Comparison of ENCODE assay signal across 11 cellular contexts in the genomic region with DNA sequence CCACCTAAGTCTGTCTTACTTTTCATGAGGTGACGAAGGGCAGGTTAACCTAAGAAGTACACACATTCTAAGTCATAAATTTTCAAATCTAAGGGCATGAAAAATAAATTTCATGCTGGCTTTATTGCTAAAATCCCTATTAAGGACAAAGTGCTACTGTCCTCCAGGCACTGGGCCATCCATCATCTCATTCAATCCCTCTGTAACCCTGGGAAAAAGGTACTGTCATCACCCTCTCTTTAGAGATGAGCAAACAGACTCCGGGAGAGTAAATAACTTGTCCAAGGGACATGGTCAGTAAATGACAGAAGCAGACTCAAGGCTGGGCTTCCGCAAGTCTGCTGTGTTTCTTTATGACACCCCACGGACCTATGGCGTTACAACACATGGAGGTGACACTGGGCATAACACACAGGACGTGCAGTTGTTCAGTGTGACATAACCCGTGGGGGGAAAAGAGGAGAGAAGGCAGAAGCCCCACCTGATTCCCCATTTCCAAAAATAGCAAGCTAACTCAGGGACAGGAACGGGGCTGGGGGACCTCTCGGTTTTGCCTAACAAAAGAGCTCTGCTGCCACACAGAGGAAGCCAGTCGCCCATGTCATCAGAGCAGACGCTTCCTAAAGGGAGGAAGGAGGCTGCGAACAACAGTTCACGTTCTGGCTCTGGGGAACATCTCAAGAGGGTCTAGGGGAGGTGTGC. TPM values are rescaled to one million over a fixed set of nuclear protein-coding genes. Genes with fewer than 3 reads are reported as not detected.
DNase-seq lines count a peak whose midpoint lies in the region; ATAC-seq and TF ChIP-seq lines count a peak whose summit lies in the region.
"Had no signal": no experiment of that assay in that cellular context is flagged by ENCODE, and none has a peak within 500 bp of the region (broad histone marks: within the 10 kb centered on the region; RNA-seq: fewer than 3 reads in every experiment).

No MANE protein-coding gene starts in this region.

- TF ChIP-seq CTCF in breast epithelium (IDR thresholded peaks at IDR 0.05) (no peak), mammary epithelial cell (conservative IDR thresholded peaks at IDR 0.05 in 1 of 2, IDR thresholded peaks at IDR 0.05 in 1 of 2; ENCODE audit: extremely low read depth in 1 of 2, insufficient read depth in 1 of 2, low read depth in 1 of 2, low read length in 2 of 2) (no peak), body of pancreas (IDR thresholded peaks at IDR 0.05) (peak in 5 of 7 experiments; percentile 18 to 48 (median 38)), upper lobe of right lung (IDR thresholded peaks at IDR 0.05) (no peak)

- H3K4me2 ChIP-seq in mammary epithelial cell (ENCODE audit: insufficient read depth, low read depth, low read length), result no peak overlapping the region

- intact Hi-C loops in breast epithelium (cut with DNase I; ENCODE audit: low total_unique reads) (no loop called here), mammary epithelial cell (cut with micrococcal nuclease) (no loop called here), body of pancreas (cut with DNase I) (no loop called here), upper lobe of right lung (cut with DNase I) (no loop called here)

- TF ChIP-seq POLR2A in breast epithelium (IDR thresholded peaks at IDR 0.05) (no peak), body of pancreas (IDR thresholded peaks at IDR 0.05) (no peak)

- H3K4me3 ChIP-seq in breast epithelium (peak overlapping the region in 1 of 3 donors; percentile 37), mammary epithelial cell (replicated peaks in 1 of 3; ENCODE audit: insufficient read depth in 1 of 3, low read depth in 2 of 3, low read length in 3 of 3) (no peak overlapping the region), body of pancreas (no peak overlapping the region), upper lobe of right lung (no peak overlapping the region)
- H3K4me3 ChIP-seq in effector memory CD4-positive, alpha-beta T cell (ENCODE audit: insufficient read depth, low read depth, low read length, poor library complexity, severe bottlenecking), result no peak overlapping the region
- H3K4me3 ChIP-seq: skin epidermis, uterus had no signal

- H3K27ac ChIP-seq in breast epithelium (peak overlapping the region; percentile 22 to 42), mammary epithelial cell (ENCODE audit: insufficient read depth, low read depth, low read length) (no peak overlapping the region), body of pancreas (peak overlapping the region; percentile 47 to 67 (median 56)), upper lobe of right lung (no peak overlapping the region)
- no peak overlapping the region for H3K27ac ChIP-seq in effector memory CD4-positive, alpha-beta T cell (ENCODE audit: insufficient read depth, low read length, poor library complexity, severe bottlenecking)
- H3K27ac ChIP-seq: skin epidermis, uterus had no signal

- no peaks in the 10 kb centered on the region for H4K20me1 ChIP-seq in mammary epithelial cell (ENCODE audit: insufficient read depth, low read length)

- H3K9ac ChIP-seq in mammary epithelial cell (ENCODE audit: insufficient read depth, low read length), result no peak overlapping the region

- no peaks in the 10 kb centered on the region for H3K36me3 ChIP-seq in breast epithelium
- H3K36me3 ChIP-seq in mammary epithelial cell (ENCODE audit: insufficient read depth, low read length), result peaks cover 49% of the 10 kb centered on the region
- H3K36me3 ChIP-seq in body of pancreas (replicated peaks in 1 of 2; ENCODE audit: insufficient read depth in 1 of 2, low read depth in 2 of 2), result peaks cover 17 to 47% of the 10 kb centered on the region in 2 donors
- H3K36me3 ChIP-seq in upper lobe of right lung, result peaks cover 97% of the 10 kb centered on the region
- peaks cover 93% of the 10 kb centered on the region for H3K36me3 ChIP-seq in effector memory CD4-positive, alpha-beta T cell (ENCODE audit: control insufficient read depth, insufficient read depth, low read length)
- H3K36me3 ChIP-seq: uterus had no signal

- 61% methylated on average over 13 of the region's 13 CpGs for WGBS in mammary epithelial cell (ENCODE audit: low coverage, missing lambda C conversion rate)
- 29 to 31% methylated on average over 13 of the region's 13 CpGs for WGBS in body of pancreas, 2 donors

- H3K9me3 ChIP-seq in breast epithelium (no peaks in the 10 kb centered on the region), mammary epithelial cell (replicated peaks; ENCODE audit: insufficient read depth, low read length) (no peaks in the 10 kb centered on the region), body of pancreas (no peaks in the 10 kb centered on the region), upper lobe of right lung (no peaks in the 10 kb centered on the region)
- H3K9me3 ChIP-seq in effector memory CD4-positive, alpha-beta T cell (ENCODE audit: control insufficient read depth, low read length), result no peaks in the 10 kb centered on the region
- H3K9me3 ChIP-seq: uterus had no signal

- DNase-seq in breast epithelium (ENCODE audit: low spot score in 2 of 2) (peak in 1 of 2 donors; percentile 25), mammary epithelial cell (no peak), NCI-H1930 (lab: John Stamatoyannopoulos, UW) (peak; percentile 25 to 51), body of pancreas (peak in 3 of 4 donors; percentile 43 to 63 (median 52)), upper lobe of right lung (peak; percentile 12), NCI-H524 (lab: John Stamatoyannopoulos, UW) (no peak)
- no peak for DNase-seq in activated naive CD4-positive, alpha-beta T cell treated with Interleukin-2 at 50 U/mL for 16 hours
- no peak for DNase-seq in effector memory CD4-positive, alpha-beta T cell
- DNase-seq: EL, uterus had no signal

- ATAC-seq in body of pancreas, result no peak
- ATAC-seq in upper lobe of right lung, result no peak

- H3K27me3 ChIP-seq in breast epithelium (no peaks in the 10 kb centered on the region), mammary epithelial cell (ENCODE audit: insufficient read depth, low read length) (no peaks in the 10 kb centered on the region), body of pancreas (no peaks in the 10 kb centered on the region), upper lobe of right lung (no peaks in the 10 kb centered on the region)
- H3K27me3 ChIP-seq in effector memory CD4-positive, alpha-beta T cell (replicated peaks; ENCODE audit: control insufficient read depth, insufficient read depth, low read length, poor library complexity, severe bottlenecking), result no peaks in the 10 kb centered on the region
- H3K27me3 ChIP-seq: uterus had no signal

- no peak overlapping the region for H2AFZ ChIP-seq in mammary epithelial cell (ENCODE audit: low read depth, low read length)

- in situ Hi-C loops in mammary epithelial cell (cut with MboI; ENCODE audit: low sequenced_read_pairs in 2 of 2), result no loop called here

- CTCF ChIA-PET in mammary epithelial cell (lab: Charles Lee; ENCODE audit: low non-redundant PET), result no interaction called here

- H3K79me2 ChIP-seq in mammary epithelial cell (ENCODE audit: insufficient read depth, low read length), result no peaks in the 10 kb centered on the region

- dilution Hi-C loops in mammary epithelial cell (cut with HindIII; ENCODE audit: low sequenced_read_pairs), result loop anchor here (5.0 kb wide), 1 partner anchor 60 kb away; no protein-coding TSS in a partner anchor

- H3K4me1 ChIP-seq in breast epithelium, result no peaks in the 10 kb centered on the region
- H3K4me1 ChIP-seq in mammary epithelial cell (ENCODE audit: insufficient read depth, low read length), result no peaks in the 10 kb centered on the region
- peaks cover 29% of the 10 kb centered on the region for H3K4me1 ChIP-seq in body of pancreas
- H3K4me1 ChIP-seq in upper lobe of right lung, result no peaks in the 10 kb centered on the region
- H3K4me1 ChIP-seq in effector memory CD4-positive, alpha-beta T cell (ENCODE audit: control insufficient read depth, insufficient read depth, low read length, poor library complexity, severe bottlenecking), result no peaks in the 10 kb centered on the region
- H3K4me1 ChIP-seq: uterus had no signal

- no TSS peak for BruUV-seq in mammary epithelial cell (replicated peaks; lab: Mats Ljungman, UMichigan)

RNA-seq across cellular contexts. Expression of gene SRM, which starts 12.5 kb away (rescaled TPM):
- total RNA-seq in breast epithelium (10 to 100 TPM; 33.5 to 71.4 (median 39.7) TPM), mammary epithelial cell (100 to 1,000 TPM in 1 of 2 donors, 10 to 100 TPM in 1; 32.3 to 187 TPM), body of pancreas (100 to 1,000 TPM in 1 of 2 donors, 10 to 100 TPM in 1; 50.3 to 159 TPM), upper lobe of right lung (46.1 TPM)
- 164 TPM for polyA plus RNA-seq in mammary epithelial cell
- polyA minus RNA-seq in mammary epithelial cell, result 246 TPM

RNA-seq across cellular contexts. Expression of gene MASP2, which starts 25.3 kb away (rescaled TPM):
- not detected for total RNA-seq in breast epithelium
- under 1 TPM in 1 of 2 donors, not detected in 1; 0.49 TPM for total RNA-seq in mammary epithelial cell
- 0.11 TPM for polyA plus RNA-seq in mammary epithelial cell
- polyA minus RNA-seq in mammary epithelial cell, result not detected
- total RNA-seq in body of pancreas, result not detected
- total RNA-seq in upper lobe of right lung, result not detected
- total RNA-seq: uterus had no signal

RNA-seq across cellular contexts. Expression of gene EXOSC10, which starts 27.3 kb away (rescaled TPM):
- total RNA-seq in breast epithelium, result 10 to 100 TPM; 57.9 to 97.6 (median 77.7) TPM
- 10 to 100 TPM; 62.0 to 66.6 TPM for total RNA-seq in mammary epithelial cell
- 72.4 TPM for polyA plus RNA-seq in mammary epithelial cell
- polyA minus RNA-seq in mammary epithelial cell, result 43.9 TPM
- total RNA-seq in body of pancreas, result 10 to 100 TPM; 37.9 to 83.4 TPM
- total RNA-seq in upper lobe of right lung, result 50.9 TPM

RNA-seq across cellular contexts. Expression of gene TARDBP, which starts 59.9 kb away (rescaled TPM):
- 100 to 1,000 TPM; 113 to 165 (median 142) TPM for total RNA-seq in breast epithelium
- total RNA-seq in mammary epithelial cell, result 100 to 1,000 TPM in 1 of 2 donors, 10 to 100 TPM in 1; 32.2 to 122 TPM
- polyA plus RNA-seq in mammary epithelial cell, result 88.6 TPM
- 241 TPM for polyA minus RNA-seq in mammary epithelial cell
- total RNA-seq in body of pancreas, result 100 to 1,000 TPM; 104 to 136 TPM
- total RNA-seq in upper lobe of right lung, result 112 TPM

Comparison
In these comparisons a context has a peak if more than half of its experiments do, and no peak if none do; other contexts are left out.
1. H3K27ac ChIP-seq: peak in breast epithelium (2 of 2) and body of pancreas (4 of 4); none in mammary epithelial cell (single experiment), upper lobe of right lung (single experiment) and effector memory CD4-positive, alpha-beta T cell (single experiment).
2. DNase-seq: peak in NCI-H1930 (2 of 2), body of pancreas (3 of 4) and upper lobe of right lung (single experiment); none in mammary epithelial cell (single experiment), activated naive CD4-positive, alpha-beta T cell treated with Interleukin-2 at 50 U/mL for 16 hours (single experiment), NCI-H524 (0 of 2) and effector memory CD4-positive, alpha-beta T cell (0 of 3).
3. CTCF ChIP-seq: peak in body of pancreas (5 of 7); none in breast epithelium (0 of 3), mammary epithelial cell (0 of 2) and upper lobe of right lung (single experiment).